Comparison of ENCODE assay signal across 35 cellular contexts in the genomic region with DNA sequence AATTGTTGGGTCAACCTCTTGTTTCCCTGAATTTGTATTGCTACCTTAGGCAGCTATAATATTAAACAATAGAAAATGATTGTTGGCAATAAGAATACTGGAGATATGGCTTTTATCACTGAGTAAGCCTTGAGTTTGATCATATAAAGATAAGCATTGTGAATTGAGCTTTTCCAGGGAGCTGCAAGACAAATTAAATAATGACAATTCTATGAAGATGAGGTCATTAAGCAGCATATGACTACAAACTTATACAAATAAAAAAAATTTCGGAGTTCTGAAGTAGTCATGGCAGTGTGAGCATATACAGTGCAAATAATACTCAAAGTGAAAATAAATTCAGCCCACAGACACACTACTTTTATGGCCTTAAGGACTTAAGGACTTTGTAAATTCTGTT.
"Had no signal": no experiment of that assay in that cellular context is flagged by ENCODE, and none has a peak within 500 bp of the region (broad histone marks: within the 10 kb centered on the region; RNA-seq: fewer than 3 reads in every experiment).

No MANE protein-coding gene starts in this region.

- H3K27me3 ChIP-seq: MG63 had no signal

- H3K27ac ChIP-seq: KMS-11 had no signal

- H3K4me3 ChIP-seq: MG63 had no signal

- H3K4me2 ChIP-seq: KMS-11 had no signal

- H3K9me3 ChIP-seq: MG63 had no signal

- H3K36me3 ChIP-seq: MG63 had no signal

- H3K9ac ChIP-seq: KMS-11 had no signal

- DNase-seq: Karpas-422, Kasumi-1, MG63, MM.1S, MV-4-11, NCI-H1048, NCI-H1092, NCI-H1092 treated with DMSO at 0.1 percent for 48 hours, NCI-H1105, NCI-H1105 treated with DMSO at 0.1 percent for 48 hours, NCI-H1417, NCI-H1417 treated with DMSO at 0.1 percent for 48 hours, NCI-H1436, NCI-H1436 treated with DMSO at 0.1 percent for 48 hours, NCI-H146, NCI-H1694, NCI-H1694 treated with DMSO at 0.1 percent for 48 hours, NCI-H187, NCI-H187 treated with DMSO at 0.1 percent for 48 hours, NCI-H1930, NCI-H2029, NCI-H2029 treated with DMSO at 0.1 percent for 48 hours, NCI-H2081, NCI-H2081 treated with DMSO at 0.1 percent for 48 hours, NCI-H2107, NCI-H2171, NCI-H2171 treated with DMSO at 0.1 percent for 48 hours, NCI-H2227 treated with DMSO at 0.1 percent for 48 hours, NCI-H226, NCI-H345, NCI-H446, NCI-H446 treated with DMSO at 0.1 percent for 48 hours, NCI-H510A, NCI-H510A treated with DMSO at 0.1 percent for 48 hours had no signal
